ENCODE assay signal across 36 cellular contexts in the genomic region with DNA sequence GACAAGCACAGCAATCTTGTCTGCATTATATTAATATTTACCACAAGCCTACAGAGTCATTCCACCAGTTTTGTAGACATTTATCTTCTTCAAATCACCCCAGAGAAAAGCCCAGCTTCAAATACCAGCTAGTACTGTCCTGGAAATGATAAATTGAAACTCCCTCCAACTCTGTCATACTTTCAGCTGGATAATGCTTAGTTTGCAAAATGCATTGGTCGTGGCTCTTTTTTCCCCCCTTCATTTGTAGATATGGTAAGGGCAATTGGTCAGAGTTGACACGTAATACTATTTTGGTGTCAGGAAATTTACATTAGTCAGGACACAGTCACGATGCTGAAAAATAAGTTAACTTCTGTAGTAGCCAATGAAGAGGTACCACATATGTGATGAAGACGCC. TPM values are rescaled to one million over a fixed set of nuclear protein-coding genes. Genes with fewer than 3 reads are reported as not detected.
"Had no signal": no experiment of that assay in that cellular context is flagged by ENCODE, and none has a peak within 500 bp of the region (broad histone marks: within the 10 kb centered on the region; RNA-seq: fewer than 3 reads in every experiment).

No MANE protein-coding gene starts in this region.

- H3K4me1 ChIP-seq: esophagus squamous epithelium, prostate gland, right atrium auricular region, sigmoid colon, testis, tibial artery, upper lobe of left lung had no signal

- H3K36me3 Mint-ChIP-seq: stimulated activated memory B cell treated with anti-CD40 and anti-IgM and Interleukin-4, amounts not matched to agents 10 μg/mL and 1 μg/mL and 100 μg/mL, for 72 hours had no signal

- H3K36me3 ChIP-seq: esophagus squamous epithelium, heart right ventricle, left lung, prostate gland, right atrium auricular region, sigmoid colon, spleen, tibial artery, upper lobe of left lung had no signal

- DNase-seq: cortex of kidney; effector memory CD8-positive, alpha-beta T cell; erythroblast; esophagus squamous epithelium; foreskin melanocyte; glutamatergic neuron; heart right ventricle; hippocampal formation; left cardiac atrium; left lung; mesenchymal stem cell; midbrain; naive thymus-derived CD4-positive, alpha-beta T cell; nucleus accumbens; sigmoid colon; spleen; stimulated activated CD4-positive, alpha-beta T cell treated with anti-CD3 and anti-CD28 coated beads, Interleukin-4, amount 100 ng/mL, for 4 hours; stimulated activated naive CD8-positive, alpha-beta T cell treated with anti-CD3 and anti-CD28 coated beads, Interleukin-15, Interleukin-2, amounts not matched to agents 100 U/mL and 50 U/mL, for 24 hours; substantia nigra; testis; tibial artery; upper lobe of left lung had no signal

- H3K27ac ChIP-seq: esophagus squamous epithelium, heart right ventricle, left lung, prostate gland, right atrium auricular region, sigmoid colon, spleen, testis, tibial artery, upper lobe of left lung had no signal

- ATAC-seq: effector memory CD8-positive, alpha-beta T cell; heart right ventricle; left cardiac atrium; left lung; naive thymus-derived CD4-positive, alpha-beta T cell; stimulated activated memory B cell treated with anti-CD40 and anti-IgM and Interleukin-4, amounts not matched to agents 10 μg/mL and 1 μg/mL and 100 μg/mL, for 72 hours; stimulated activated naive CD8-positive, alpha-beta T cell treated with anti-CD3 and anti-CD28 coated beads, Interleukin-15, Interleukin-2, amounts not matched to agents 100 U/mL and 50 U/mL, for 24 hours had no signal

- FAIRE-seq: endometrium, islet of Langerhans, urothelium cell line had no signal

- H3K27me3 Mint-ChIP-seq: effector memory CD8-positive, alpha-beta T cell; naive thymus-derived CD4-positive, alpha-beta T cell; stimulated activated memory B cell treated with anti-CD40 and anti-IgM and Interleukin-4, amounts not matched to agents 10 μg/mL and 1 μg/mL and 100 μg/mL, for 72 hours had no signal

- H3K4me3 Mint-ChIP-seq: effector memory CD8-positive, alpha-beta T cell; naive thymus-derived CD4-positive, alpha-beta T cell; nephron; stimulated activated memory B cell treated with anti-CD40 and anti-IgM and Interleukin-4, amounts not matched to agents 10 μg/mL and 1 μg/mL and 100 μg/mL, for 72 hours had no signal

- H3K27me3 ChIP-seq: esophagus squamous epithelium, heart right ventricle, left lung, right atrium auricular region, sigmoid colon, spleen, testis, tibial artery, upper lobe of left lung had no signal

- H3K4me3 ChIP-seq: esophagus squamous epithelium, heart right ventricle, left lung, prostate gland, right atrium auricular region, sigmoid colon, spleen, testis, tibial artery, upper lobe of left lung had no signal

- H3K9me3 Mint-ChIP-seq: effector memory CD8-positive, alpha-beta T cell; naive thymus-derived CD4-positive, alpha-beta T cell; nephron; stimulated activated memory B cell treated with anti-CD40 and anti-IgM and Interleukin-4, amounts not matched to agents 10 μg/mL and 1 μg/mL and 100 μg/mL, for 72 hours had no signal

- H3K9me3 ChIP-seq: esophagus squamous epithelium, heart right ventricle, left lung, prostate gland, right atrium auricular region, sigmoid colon, spleen, testis, tibial artery, upper lobe of left lung had no signal

- H3K27ac Mint-ChIP-seq: effector memory CD8-positive, alpha-beta T cell; naive thymus-derived CD4-positive, alpha-beta T cell; stimulated activated memory B cell treated with anti-CD40 and anti-IgM and Interleukin-4, amounts not matched to agents 10 μg/mL and 1 μg/mL and 100 μg/mL, for 72 hours had no signal

RNA-seq across cellular contexts. Expression of gene HMHB1, which starts 21.2 kb away (rescaled TPM):
- total RNA-seq: dermis microvascular lymphatic vessel endothelial cell; esophagus squamous epithelium; heart right ventricle; kidney epithelial cell; left cardiac atrium; left lung; lower leg skin; lung microvascular endothelial cell; mucosa of gallbladder; naive thymus-derived CD4-positive, alpha-beta T cell; osteocyte; prostate gland; right atrium auricular region; sigmoid colon; skeletal muscle tissue; spleen; testis; upper lobe of left lung had no signal
- polyA plus RNA-seq: heart right ventricle; naive thymus-derived CD4-positive, alpha-beta T cell; sigmoid colon had no signal
